16 cellular contexts compared by ENCODE assay signal in genomic region chr7:101679653-101680173, GRCh38. TPM values are rescaled to one million over a fixed set of nuclear protein-coding genes. Genes with fewer than 3 reads are reported as not detected.
"Had no signal": no experiment of that assay in that cellular context is flagged by ENCODE, and none has a peak within 500 bp of the region (broad histone marks: within the 10 kb centered on the region; RNA-seq: fewer than 3 reads in every experiment).

No MANE protein-coding gene starts in this region.

RNA-seq across cellular contexts. Expression of gene MYL10, which starts 50.6 kb away (rescaled TPM):
- total RNA-seq: activated CD4-positive, alpha-beta memory T cell treated with anti-CD3 and anti-CD28 coated beads, Interleukin-2, amount 10 ng/mL, durations not matched to agents 7 days and 5 days; activated CD4-positive, alpha-beta T cell treated with anti-CD3 and anti-CD28 coated beads for 36 hours; activated CD4-positive, alpha-beta T cell treated with anti-CD3 and anti-CD28 coated beads, Interleukin-2, amount 10 ng/mL, durations not matched to agents 7 days and 5 days; activated CD8-positive, alpha-beta memory T cell treated with anti-CD3 and anti-CD28 coated beads, Interleukin-2, amount 10 ng/mL, durations not matched to agents 7 days and 5 days; activated CD8-positive, alpha-beta T cell treated with anti-CD3 and anti-CD28 coated beads, Interleukin-2, amount 10 ng/mL, durations not matched to agents 7 days and 5 days; activated naive CD8-positive, alpha-beta T cell treated with anti-CD3 and anti-CD28 coated beads, Interleukin-2, amount 10 ng/mL, durations not matched to agents 7 days and 5 days; activated T-helper 2 cell treated with anti-CD3 and anti-CD28 coated beads, Interferon-gamma antibody, Interleukin-2, Interleukin-4, amounts not matched to agents 10 μg/mL and 5 μg/mL and 100 μg/mL, durations not matched to agents 14 hours and 24 hours and 36 hours; ascending aorta; bronchial epithelial cell; cardiac muscle cell; T-cell; T-helper 1 cell treated with Interleukin-12 subunit alpha and Interleukin-12 subunit beta and Interleukin-4 antibody, amounts not matched to agents 30 ng/mL and 1 ng/mL, for 36 hours; T-helper 17 cell; T-helper 2 cell treated with Interferon-gamma antibody and Interleukin-4, amounts not matched to agents 100 ng/mL and 5 ng/mL, for 36 hours; WTC11 had no signal
- polyA plus RNA-seq: adipose tissue, cardiac muscle cell had no signal
